19 cellular contexts compared by ENCODE assay signal in genomic region chrX:114582264-114582632, GRCh38. TPM values are rescaled to one million over a fixed set of nuclear protein-coding genes. Genes with fewer than 3 reads are reported as not detected.
"Had no signal": no experiment of that assay in that cellular context is flagged by ENCODE, and none has a peak within 500 bp of the region (broad histone marks: within the 10 kb centered on the region; RNA-seq: fewer than 3 reads in every experiment).

No MANE protein-coding gene starts in this region.

- H3K27ac ChIP-seq: esophagus squamous epithelium, left ventricle myocardium inferior, ovary, psoas muscle, right lobe of liver had no signal

- DNase-seq: activated B cell treated with CpG ODN at 0.5 μM for 24 hours; activated CD4-positive, alpha-beta memory T cell treated with anti-CD3 and anti-CD28 coated beads, Interleukin-2, amount 10 ng/mL, durations not matched to agents 7 days and 5 days; activated CD4-positive, alpha-beta T cell treated with anti-CD3 and anti-CD28 coated beads for 48 hours; activated CD8-positive, alpha-beta memory T cell treated with anti-CD3 and anti-CD28 coated beads, Interleukin-2, amount 10 ng/mL, durations not matched to agents 7 days and 5 days; activated naive CD4-positive, alpha-beta T cell; activated naive CD8-positive, alpha-beta T cell treated with anti-CD3 and anti-CD28 coated beads, Interleukin-2, amount 10 ng/mL, durations not matched to agents 7 days and 5 days; dermis blood vessel endothelial cell; effector memory CD4-positive, alpha-beta T cell; esophagus squamous epithelium; left ventricle myocardium inferior; mammary epithelial cell; ovary; psoas muscle; right lobe of liver; small intestine; stimulated activated CD4-positive, alpha-beta T cell treated with anti-CD3 and anti-CD28 coated beads, Interleukin-4, amount 100 ng/mL, for 24 hours had no signal

- H3K4me1 Mint-ChIP-seq: activated B cell treated with CpG ODN at 0.5 μM for 24 hours; activated CD4-positive, alpha-beta memory T cell treated with anti-CD3 and anti-CD28 coated beads, Interleukin-2, amount 10 ng/mL, durations not matched to agents 7 days and 5 days; activated CD8-positive, alpha-beta memory T cell treated with anti-CD3 and anti-CD28 coated beads, Interleukin-2, amount 10 ng/mL, durations not matched to agents 7 days and 5 days; activated naive CD8-positive, alpha-beta T cell treated with anti-CD3 and anti-CD28 coated beads, Interleukin-2, amount 10 ng/mL, durations not matched to agents 7 days and 5 days; stimulated activated effector memory CD8-positive, alpha-beta T cell treated with anti-CD3 and anti-CD28 coated beads, Interleukin-12 subunit alpha, Interleukin-12 subunit beta, amount 100 ng/mL, for 72 hours had no signal

- H3K4me3 ChIP-seq: ovary, psoas muscle, right lobe of liver had no signal

- H3K36me3 Mint-ChIP-seq: activated naive CD8-positive, alpha-beta T cell treated with anti-CD3 and anti-CD28 coated beads, Interleukin-2, amount 10 ng/mL, durations not matched to agents 7 days and 5 days; stimulated activated effector memory CD8-positive, alpha-beta T cell treated with anti-CD3 and anti-CD28 coated beads, Interleukin-12 subunit alpha, Interleukin-12 subunit beta, amount 100 ng/mL, for 72 hours had no signal

- H3K4me3 Mint-ChIP-seq: activated B cell treated with CpG ODN at 0.5 μM for 24 hours; activated CD4-positive, alpha-beta memory T cell treated with anti-CD3 and anti-CD28 coated beads, Interleukin-2, amount 10 ng/mL, durations not matched to agents 7 days and 5 days; activated CD8-positive, alpha-beta memory T cell treated with anti-CD3 and anti-CD28 coated beads, Interleukin-2, amount 10 ng/mL, durations not matched to agents 7 days and 5 days; activated naive CD8-positive, alpha-beta T cell treated with anti-CD3 and anti-CD28 coated beads, Interleukin-2, amount 10 ng/mL, durations not matched to agents 7 days and 5 days; stimulated activated effector memory CD8-positive, alpha-beta T cell treated with anti-CD3 and anti-CD28 coated beads, Interleukin-12 subunit alpha, Interleukin-12 subunit beta, amount 100 ng/mL, for 72 hours had no signal

- H3K27ac Mint-ChIP-seq: activated B cell treated with CpG ODN at 0.5 μM for 24 hours; activated CD4-positive, alpha-beta memory T cell treated with anti-CD3 and anti-CD28 coated beads, Interleukin-2, amount 10 ng/mL, durations not matched to agents 7 days and 5 days; activated CD8-positive, alpha-beta memory T cell treated with anti-CD3 and anti-CD28 coated beads, Interleukin-2, amount 10 ng/mL, durations not matched to agents 7 days and 5 days; activated naive CD8-positive, alpha-beta T cell treated with anti-CD3 and anti-CD28 coated beads, Interleukin-2, amount 10 ng/mL, durations not matched to agents 7 days and 5 days; stimulated activated effector memory CD8-positive, alpha-beta T cell treated with anti-CD3 and anti-CD28 coated beads, Interleukin-12 subunit alpha, Interleukin-12 subunit beta, amount 100 ng/mL, for 72 hours had no signal

- H3K9me3 Mint-ChIP-seq: stimulated activated effector memory CD8-positive, alpha-beta T cell treated with anti-CD3 and anti-CD28 coated beads, Interleukin-12 subunit alpha, Interleukin-12 subunit beta, amount 100 ng/mL, for 72 hours had no signal

- H3K4me1 ChIP-seq: psoas muscle, right lobe of liver had no signal

- H3K27me3 ChIP-seq: ovary had no signal

- H3K9me3 ChIP-seq: left ventricle myocardium inferior, ovary, psoas muscle, right lobe of liver had no signal

- H3K36me3 ChIP-seq: esophagus squamous epithelium, left ventricle myocardium inferior, ovary, right lobe of liver had no signal

RNA-seq across cellular contexts. Expression of gene HTR2C, which starts 1.6 kb away (rescaled TPM):
- total RNA-seq: activated B cell treated with CpG ODN at 0.5 μM for 24 hours; activated CD4-positive, alpha-beta memory T cell treated with anti-CD3 and anti-CD28 coated beads, Interleukin-2, amount 10 ng/mL, durations not matched to agents 7 days and 5 days; activated CD8-positive, alpha-beta memory T cell treated with anti-CD3 and anti-CD28 coated beads, Interleukin-2, amount 10 ng/mL, durations not matched to agents 7 days and 5 days; activated naive CD8-positive, alpha-beta T cell treated with anti-CD3 and anti-CD28 coated beads, Interleukin-2, amount 10 ng/mL, durations not matched to agents 7 days and 5 days; cardiac septum; dermis blood vessel endothelial cell; esophagus squamous epithelium; left ventricle myocardium inferior; myocyte; ovary; psoas muscle; right lobe of liver had no signal
- polyA plus RNA-seq: mammary epithelial cell, ovary, psoas muscle, small intestine had no signal
